ENCODE assay signal across 24 cellular contexts in genomic region chr7:106553446-106553836, GRCh38.
"Had no signal": no experiment of that assay in that cellular context is flagged by ENCODE, and none has a peak within 500 bp of the region (broad histone marks: within the 10 kb centered on the region; RNA-seq: fewer than 3 reads in every experiment).

No MANE protein-coding gene starts in this region.

- H3K4me3 ChIP-seq: cardiac muscle cell, heart left ventricle, ovary, prostate gland, spleen, thyroid gland, upper lobe of right lung had no signal

- ATAC-seq: activated CD8-positive, alpha-beta memory T cell treated with anti-CD3 and anti-CD28 coated beads, Interleukin-2, amount 10 ng/mL, durations not matched to agents 7 days and 5 days; activated CD8-positive, alpha-beta T cell treated with anti-CD3 and anti-CD28 coated beads for 36 hours; activated naive CD8-positive, alpha-beta T cell treated with anti-CD3 and anti-CD28 coated beads, Interleukin-2, amount 50 U/mL, for 24 hours had no signal

- H3K36me3 ChIP-seq: cardiac muscle cell, heart left ventricle, neutrophil, ovary, prostate gland, spleen, thyroid gland, upper lobe of right lung had no signal

- H3K9me3 ChIP-seq: neutrophil, ovary, prostate gland, thyroid gland, upper lobe of right lung had no signal

- H3K27ac Mint-ChIP-seq: activated CD8-positive, alpha-beta memory T cell treated with anti-CD3 and anti-CD28 coated beads, Interleukin-2, amount 10 ng/mL, durations not matched to agents 7 days and 5 days; activated CD8-positive, alpha-beta T cell treated with anti-CD3 and anti-CD28 coated beads for 36 hours; activated naive CD8-positive, alpha-beta T cell treated with anti-CD3 and anti-CD28 coated beads, Interleukin-2, amount 50 U/mL, for 24 hours; nephron; stimulated activated naive CD8-positive, alpha-beta T cell treated with anti-CD3 and anti-CD28 coated beads, Interleukin-15, Interleukin-2, amounts not matched to agents 100 ng/mL and 50 ng/mL, for 24 hours had no signal

- H3K4me1 ChIP-seq: prostate gland, thyroid gland, upper lobe of right lung had no signal

- FAIRE-seq: endometrium, islet of Langerhans had no signal

- H3K27ac ChIP-seq: cardiac muscle cell, neutrophil, ovary, prostate gland, thyroid gland, upper lobe of right lung had no signal

- H3K27me3 ChIP-seq: cardiac muscle cell, heart left ventricle, neutrophil, ovary, spleen, thyroid gland, upper lobe of right lung had no signal

- H3K4me1 Mint-ChIP-seq: activated CD8-positive, alpha-beta memory T cell treated with anti-CD3 and anti-CD28 coated beads, Interleukin-2, amount 10 ng/mL, durations not matched to agents 7 days and 5 days; nephron had no signal

- H3K4me3 Mint-ChIP-seq: activated CD8-positive, alpha-beta memory T cell treated with anti-CD3 and anti-CD28 coated beads, Interleukin-2, amount 10 ng/mL, durations not matched to agents 7 days and 5 days; activated CD8-positive, alpha-beta T cell treated with anti-CD3 and anti-CD28 coated beads for 36 hours; activated naive CD8-positive, alpha-beta T cell treated with anti-CD3 and anti-CD28 coated beads, Interleukin-2, amount 50 U/mL, for 24 hours; nephron; stimulated activated naive CD8-positive, alpha-beta T cell treated with anti-CD3 and anti-CD28 coated beads, Interleukin-15, Interleukin-2, amounts not matched to agents 100 ng/mL and 50 ng/mL, for 24 hours had no signal

- DNase-seq: activated CD4-positive, alpha-beta T cell treated with anti-CD3 and anti-CD28 coated beads for 48 hours; activated CD8-positive, alpha-beta memory T cell treated with anti-CD3 and anti-CD28 coated beads, Interleukin-2, amount 10 ng/mL, durations not matched to agents 7 days and 5 days; activated CD8-positive, alpha-beta T cell treated with anti-CD3 and anti-CD28 coated beads for 36 hours; activated gamma-delta T cell; activated naive CD4-positive, alpha-beta T cell treated with anti-CD3 and anti-CD28 coated beads, Interleukin-2, amount 50 U/mL, for 16 hours; activated naive CD8-positive, alpha-beta T cell treated with anti-CD3 and anti-CD28 coated beads, Interleukin-2, amount 50 U/mL, for 24 hours; activated T-cell treated with anti-CD3 and anti-CD28 coated beads for 4 hours; cortex of kidney; effector CD4-positive, alpha-beta T cell; left ventricle myocardium superior; mesenchymal stem cell; ovary; spleen; stimulated activated CD4-positive, alpha-beta T cell treated with anti-CD3 and anti-CD28 coated beads, Interleukin-4, amount 100 ng/mL, for 24 hours; thyroid gland; upper lobe of right lung had no signal
